8 cellular contexts compared by ENCODE assay signal in genomic region chr4:77074961-77075855, GRCh38. TPM values are rescaled to one million over a fixed set of nuclear protein-coding genes. Genes with fewer than 3 reads are reported as not detected.
A peak's percentile ranks its signal among the peaks of the same experiment; 100 is the strongest.
DNase-seq lines count a peak whose midpoint lies in the region; ATAC-seq, FAIRE-seq and TF ChIP-seq lines count a peak whose summit lies in the region.

No MANE protein-coding gene starts in this region.

- H4K20me1 ChIP-seq in keratinocyte (ENCODE audit: control insufficient read depth, extremely low read depth, insufficient read depth, low read length), result peaks cover 26% of the 10 kb centered on the region

- H3K4me3 ChIP-seq in breast epithelium, result peak overlapping the region; percentile 96 to 97 (median 97)
- H3K4me3 ChIP-seq in keratinocyte (ENCODE audit: control insufficient read depth in 2 of 3, extremely low read depth in 1 of 3, insufficient read depth in 2 of 3, low read depth in 1 of 3, low read length in 3 of 3), result peak overlapping the region; percentile 82 to 96 (median 96)

- no peak overlapping the region for H2AFZ ChIP-seq in keratinocyte (ENCODE audit: control insufficient read depth, low read length)

- H3K27ac ChIP-seq in VCaP (peak overlapping the region; percentile 98), breast epithelium (peak overlapping the region; percentile 100), keratinocyte (ENCODE audit: control insufficient read depth, insufficient read depth, low read length) (peak overlapping the region; percentile 100)

- no peaks in the 10 kb centered on the region for H3K27me3 ChIP-seq in breast epithelium
- no peaks in the 10 kb centered on the region for H3K27me3 ChIP-seq in keratinocyte (ENCODE audit: control insufficient read depth, extremely low read depth, insufficient read depth, low read length)

- H3K4me1 ChIP-seq in breast epithelium, result peaks cover 0 to 16% of the 10 kb centered on the region in 2 donors
- H3K4me1 ChIP-seq in keratinocyte (ENCODE audit: control insufficient read depth, extremely low read depth, insufficient read depth, low read length), result peaks cover 28% of the 10 kb centered on the region

- H3K79me2 ChIP-seq in keratinocyte (ENCODE audit: control insufficient read depth, insufficient read depth, low read length), result peaks cover 67% of the 10 kb centered on the region

- FAIRE-seq in keratinocyte (lab: Jason Lieb, UNC), result no peak

- intact Hi-C loops in breast epithelium (cut with DNase I; ENCODE audit: low total_unique reads), result loop anchor here (2.0 kb wide), 2 partner anchors 82 to 560 kb away; partner anchors contain the start of gene CCNG2

- H3K36me3 ChIP-seq in breast epithelium, result no peaks in the 10 kb centered on the region
- H3K36me3 ChIP-seq in keratinocyte (ENCODE audit: control insufficient read depth in 2 of 2, extremely low read depth in 1 of 2, insufficient read depth in 2 of 2, low read length in 2 of 2), result peaks cover 0 to 1% of the 10 kb centered on the region in 2 experiments

- no peaks in the 10 kb centered on the region for H3K9me1 ChIP-seq in keratinocyte (ENCODE audit: control insufficient read depth, extremely low read depth, insufficient read depth, low read length)

- peak overlapping the region; percentile 100 for H3K9ac ChIP-seq in keratinocyte (ENCODE audit: control insufficient read depth, extremely low read depth, insufficient read depth, low read length)

- H3K9me3 ChIP-seq in breast epithelium (no peaks in the 10 kb centered on the region), keratinocyte (ENCODE audit: control insufficient read depth, low read depth, low read length) (no peaks in the 10 kb centered on the region)

- H3K4me2 ChIP-seq in keratinocyte (ENCODE audit: control insufficient read depth, extremely low read depth, insufficient read depth, low read depth, low read length), result peak overlapping the region; percentile 94

- DNase-seq in Daoy (ENCODE audit: low read depth), result peak; percentile 56
- DNase-seq in Kasumi-1 (lab: John Stamatoyannopoulos, UW), result peak; percentile 70 to 72
- peak; percentile 61 to 69 for DNase-seq in breast epithelium (ENCODE audit: low spot score in 2 of 2)
- no peak for DNase-seq in keratinocyte (ENCODE audit: low read depth, low spot score)
- peak; percentile 55 to 63 for DNase-seq in stimulated activated CD4-positive, alpha-beta T cell treated with anti-CD3 and anti-CD28 coated beads, Interleukin-15, amount 100 ng/mL, for 1 hour (ENCODE audit: low read depth in 1 of 2, low spot score in 1 of 2)

- no peak for TF ChIP-seq POLR2A in breast epithelium (IDR thresholded peaks at IDR 0.05)

- no peak for TF ChIP-seq CTCF in VCaP (conservative IDR thresholded peaks at IDR 0.05)
- no peak for TF ChIP-seq CTCF in breast epithelium (IDR thresholded peaks at IDR 0.05)
- no peak for TF ChIP-seq CTCF in keratinocyte (optimal IDR thresholded peaks at IDR 0.05 in 1 of 3, IDR thresholded peaks at IDR 0.05 in 1 of 3, conservative IDR thresholded peaks at IDR 0.05 in 1 of 3; ENCODE audit: extremely low read depth in 1 of 3, insufficient read depth in 2 of 3, low read length in 3 of 3)

- dilution Hi-C loops in keratinocyte (cut with MboI; ENCODE audit: extremely low pct_ligation_motif_present, low sequenced_read_pairs), result no loop called here

- peak; percentile 51 for ATAC-seq in GM21723 (IDR thresholded peaks at IDR 0.05; ENCODE audit: unreplicated experiment)
- no peak for ATAC-seq in HG03469 (IDR thresholded peaks at IDR 0.05; ENCODE audit: unreplicated experiment)

RNA-seq across cellular contexts. Expression of gene CCNI, which starts 0.6 kb away (rescaled TPM):
- total RNA-seq in Daoy (2014; rRNA removed; shearing (Covaris generic)), result 34.7 and 35.5 TPM in 2 replicates
- total RNA-seq in breast epithelium, result 100 to 1,000 TPM; 267 to 346 (median 271) TPM
- 84.6 to 261 TPM (median 150 TPM) in 3 replicates for polyA plus RNA-seq in keratinocyte
- 266 TPM for polyA plus RNA-seq in keratinocyte (2011; ENCODE audit: low read depth)
- 138 and 220 TPM in 2 replicates for polyA plus RNA-seq in keratinocyte (2011; cell fraction: cytosol; rRNA removed)
- 34.6 and 46.9 TPM in 2 replicates for polyA plus RNA-seq in keratinocyte (2011; cell fraction: nucleus; rRNA removed)
- polyA plus RNA-seq in keratinocyte (2012; ENCODE audit: low replicate concordance), result 173 and 225 TPM in 2 replicates
- 290 to 618 TPM (median 504 TPM) in 3 replicates for polyA minus RNA-seq in keratinocyte
- polyA minus RNA-seq in keratinocyte (2011; cell fraction: cytosol; rRNA and poly(A)+ RNA removed), result 239 TPM
- 31.5 and 64.4 TPM in 2 replicates for polyA minus RNA-seq in keratinocyte (2011; cell fraction: nucleus; rRNA and poly(A)+ RNA removed)
